ENCODE assay signal across 24 cellular contexts in the genomic region with DNA sequence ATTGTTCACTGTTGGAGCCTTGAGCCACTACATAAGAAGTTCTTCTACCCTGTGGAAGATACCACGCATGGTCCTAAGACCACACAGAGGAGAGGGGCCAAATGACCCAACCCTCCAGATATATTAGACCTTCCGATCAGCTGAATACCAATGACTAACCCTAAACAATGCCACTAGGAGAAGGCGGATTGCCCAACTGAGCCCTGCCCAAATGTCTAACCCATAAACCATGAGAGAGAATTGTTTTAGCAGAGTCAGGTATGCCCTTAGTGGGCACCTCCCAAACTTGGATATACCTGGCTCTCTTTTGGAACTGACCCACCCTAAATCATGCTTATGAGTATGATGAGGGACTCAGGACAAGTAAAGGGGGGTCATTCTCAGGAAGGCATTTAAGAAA. TPM values are rescaled to one million over a fixed set of nuclear protein-coding genes. Genes with fewer than 3 reads are reported as not detected.
"Had no signal": no experiment of that assay in that cellular context is flagged by ENCODE, and none has a peak within 500 bp of the region (broad histone marks: within the 10 kb centered on the region; RNA-seq: fewer than 3 reads in every experiment).

No MANE protein-coding gene starts in this region.

- H3K4me2 ChIP-seq: PC-9 had no signal

- H3K4me1 ChIP-seq: Peyer's patch, SJSA1 had no signal

- H3K9me3 ChIP-seq: Peyer's patch, SJSA1 had no signal

- DNase-seq: KBM-7; MV-4-11; NCI-H1048; NCI-H1105 treated with DMSO at 0.1 percent for 48 hours; NCI-H1417 treated with DMSO at 0.1 percent for 48 hours; NCI-H146; NCI-H1694 treated with DMSO at 0.1 percent for 48 hours; NCI-H1930; NCI-H2081; NCI-H2107; NCI-H2171; NCI-H226; NCI-H446; NCI-H510A; NCI-H524 treated with DMSO at 0.1 percent for 48 hours; NCI-H69; NCI-H774; NK-92 treated with Interleukin-12 subunit alpha and Interleukin-12 subunit beta, amount 100 ng/mL, for 24 hours; PC-9; Peyer's patch; Right ventricle myocardium superior; SIG-M5 had no signal

- H2AFZ ChIP-seq: PC-9 had no signal

- H3K27me3 ChIP-seq: Peyer's patch, SJSA1 had no signal

- H3K27ac ChIP-seq: PC-9, Peyer's patch, SJSA1, SK-N-MC had no signal

- H3K4me3 ChIP-seq: PC-9, Peyer's patch, SJSA1, SK-N-MC had no signal

RNA-seq across cellular contexts. Expression of a gene that starts 28.3 kb away (rescaled TPM):
- total RNA-seq: SJSA1 had no signal
